ENCODE assay signal across 17 cellular contexts in genomic region chr10:52474265-52474664, GRCh38.
"Had no signal": no experiment of that assay in that cellular context is flagged by ENCODE, and none has a peak within 500 bp of the region (broad histone marks: within the 10 kb centered on the region; RNA-seq: fewer than 3 reads in every experiment).

No MANE protein-coding gene starts in this region.

- H3K4me1 ChIP-seq: psoas muscle, right lobe of liver had no signal

- H3K9me3 ChIP-seq: psoas muscle, right lobe of liver had no signal

- H3K4me1 Mint-ChIP-seq: activated CD4-positive, alpha-beta T cell treated with anti-CD3 and anti-CD28 coated beads, Interleukin-2, amount 10 ng/mL, durations not matched to agents 24 days and 14 days; memory B cell; natural killer cell had no signal

- H3K27me3 ChIP-seq: cardiac muscle cell, foreskin keratinocyte, right lobe of liver had no signal

- H3K27ac Mint-ChIP-seq: activated B cell treated with CpG ODN at 0.5 μM for 24 hours; activated CD4-positive, alpha-beta T cell treated with anti-CD3 and anti-CD28 coated beads, Interleukin-2, amount 10 ng/mL, durations not matched to agents 24 days and 14 days; activated naive CD4-positive, alpha-beta T cell treated with anti-CD3 and anti-CD28 coated beads for 36 hours; activated T-helper 1 cell treated with anti-CD3 and anti-CD28 coated beads, Interleukin-12 subunit alpha, Interleukin-12 subunit beta, Interleukin-2, Interleukin-4 antibody, amounts not matched to agents 30 ng/mL and 10 ng/mL and 1 ng/mL, durations not matched to agents 14 hours and 24 hours and 36 hours; memory B cell; natural killer cell; type B pancreatic cell had no signal

- H3K9me3 Mint-ChIP-seq: activated B cell treated with CpG ODN at 0.5 μM for 24 hours; activated CD4-positive, alpha-beta T cell treated with anti-CD3 and anti-CD28 coated beads, Interleukin-2, amount 10 ng/mL, durations not matched to agents 24 days and 14 days; activated naive CD4-positive, alpha-beta T cell treated with anti-CD3 and anti-CD28 coated beads for 36 hours; activated T-helper 1 cell treated with anti-CD3 and anti-CD28 coated beads, Interleukin-12 subunit alpha, Interleukin-12 subunit beta, Interleukin-2, Interleukin-4 antibody, amounts not matched to agents 30 ng/mL and 10 ng/mL and 1 ng/mL, durations not matched to agents 14 hours and 24 hours and 36 hours; memory B cell had no signal

- H3K27me3 Mint-ChIP-seq: activated B cell treated with CpG ODN at 0.5 μM for 24 hours; activated CD4-positive, alpha-beta T cell treated with anti-CD3 and anti-CD28 coated beads, Interleukin-2, amount 10 ng/mL, durations not matched to agents 24 days and 14 days; memory B cell; type B pancreatic cell had no signal

- DNase-seq: activated B cell treated with CpG ODN at 0.5 μM for 24 hours; activated CD4-positive, alpha-beta T cell treated with anti-CD3 and anti-CD28 coated beads, Interleukin-2, amount 10 ng/mL, durations not matched to agents 24 days and 14 days; activated naive CD4-positive, alpha-beta T cell treated with anti-CD3 and anti-CD28 coated beads for 36 hours; foreskin keratinocyte; head of caudate nucleus; natural killer cell; nucleus accumbens; psoas muscle; right lobe of liver; stimulated activated naive CD4-positive, alpha-beta T cell treated with Interleukin-2 at 50 U/mL for 16 hours had no signal

- H3K36me3 Mint-ChIP-seq: memory B cell, natural killer cell, type B pancreatic cell had no signal

- H3K36me3 ChIP-seq: cardiac muscle cell, right lobe of liver had no signal

- H3K27ac ChIP-seq: cardiac muscle cell, foreskin keratinocyte, psoas muscle, right lobe of liver had no signal

- H3K4me3 Mint-ChIP-seq: activated B cell treated with CpG ODN at 0.5 μM for 24 hours; activated CD4-positive, alpha-beta T cell treated with anti-CD3 and anti-CD28 coated beads, Interleukin-2, amount 10 ng/mL, durations not matched to agents 24 days and 14 days; activated naive CD4-positive, alpha-beta T cell treated with anti-CD3 and anti-CD28 coated beads for 36 hours; activated T-helper 1 cell treated with anti-CD3 and anti-CD28 coated beads, Interleukin-12 subunit alpha, Interleukin-12 subunit beta, Interleukin-2, Interleukin-4 antibody, amounts not matched to agents 30 ng/mL and 10 ng/mL and 1 ng/mL, durations not matched to agents 14 hours and 24 hours and 36 hours; memory B cell; natural killer cell; type B pancreatic cell had no signal

- ATAC-seq: foreskin keratinocyte, natural killer cell, psoas muscle, right lobe of liver had no signal

- H3K4me3 ChIP-seq: cardiac muscle cell, psoas muscle, right lobe of liver had no signal

- FAIRE-seq: colon, islet of Langerhans, TTC549 had no signal
